8 cellular contexts compared by ENCODE assay signal in the genomic region with DNA sequence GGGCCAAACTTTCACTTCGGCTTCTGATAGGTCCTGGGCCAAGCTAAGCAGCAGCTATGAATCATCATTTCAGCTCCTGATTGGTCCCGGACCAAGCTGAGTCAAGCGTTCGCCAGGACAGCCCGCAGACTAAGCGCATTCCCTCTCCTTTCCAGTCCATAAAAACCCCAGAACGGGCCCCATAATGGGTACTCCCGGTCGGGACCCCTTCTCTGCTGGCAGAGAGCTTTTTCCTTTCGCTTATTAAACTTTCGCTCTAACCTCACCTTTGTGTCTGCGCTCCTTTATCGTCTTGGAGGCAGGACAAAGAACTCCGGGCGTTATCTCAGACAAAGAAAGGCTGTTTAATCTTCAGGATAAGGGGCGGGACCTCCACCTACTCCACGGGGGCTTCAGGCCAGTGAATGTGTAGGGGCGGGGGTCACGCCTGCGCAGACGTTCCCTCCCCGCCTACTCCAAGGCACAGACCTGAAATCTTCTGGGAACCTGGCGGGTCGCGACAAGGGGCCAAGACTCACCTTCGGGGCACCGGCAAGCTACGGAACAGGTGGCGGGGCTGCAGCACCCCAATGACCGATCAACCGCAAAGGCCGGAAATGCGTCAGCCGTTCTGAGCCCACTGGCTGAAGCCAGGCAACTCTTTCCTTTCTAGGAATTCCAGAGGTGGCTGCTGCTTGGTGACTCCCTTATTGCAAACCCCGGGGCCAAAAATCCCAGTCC. TPM values are rescaled to one million over a fixed set of nuclear protein-coding genes. Genes with fewer than 3 reads are reported as not detected.
DNase-seq lines count a peak whose midpoint lies in the region; ATAC-seq and TF ChIP-seq lines count a peak whose summit lies in the region.

Gene ZSCAN31, minus strand, starts transcription at position 585 of the 720 bp plus-strand sequence. CDS start 6,465 bp downstream, outside the sequence.

- H3K4me3 ChIP-seq in ACC112 (ENCODE audit: low read depth, low read length) (peak within 1 kb of the TSS; percentile 83), colonic mucosa (peak within 1 kb of the TSS; percentile 64)

- no peaks in the 10 kb centered on the region for H3K36me3 ChIP-seq in ACC112 (ENCODE audit: insufficient read depth, low read length)
- H3K36me3 ChIP-seq in colonic mucosa: no peaks in the 10 kb centered on the region

- H3K27ac ChIP-seq in ACC112 (ENCODE audit: low read depth, low read length) (peak within 1 kb of the TSS; percentile 69), colonic mucosa (peak within 1 kb of the TSS; percentile 97)

- TF ChIP-seq CTCF in colonic mucosa (IDR thresholded peaks at IDR 0.05): no peak

- H3K4me1 ChIP-seq in ACC112 (ENCODE audit: control insufficient read depth, insufficient read depth, low read length, unreplicated experiment) (peaks cover 7% of the 10 kb centered on the region), colonic mucosa (no peaks in the 10 kb centered on the region)

- H2AFZ ChIP-seq in ACC112 (ENCODE audit: low read length, unreplicated experiment): peak within 1 kb of the TSS; percentile 76

- H3K9me3 ChIP-seq in colonic mucosa: no peaks in the 10 kb centered on the region

- ATAC-seq in GM18907 (IDR thresholded peaks at IDR 0.05; ENCODE audit: unreplicated experiment): peak; percentile 91
- ATAC-seq in HG03135 (IDR thresholded peaks at IDR 0.05; ENCODE audit: unreplicated experiment): peak; percentile 81

- intact Hi-C loops in colonic mucosa (cut with DNase I): no loop called here

- peak; percentile 85 for DNase-seq in NCI-H345 treated with DMSO at 0.1 percent for 48 hours (lab: John Stamatoyannopoulos, UW; ENCODE audit: unreplicated experiment)
- peak; percentile 83 for DNase-seq in activated CD4-positive, alpha-beta T cell treated with anti-CD3 and anti-CD28 coated beads for 48 hours
- DNase-seq in colonic mucosa: peak; percentile 97
- DNase-seq in kidney tubule cell (ENCODE audit: low spot score): peak; percentile 99
- peak; percentile 34 to 55 (median 52) for DNase-seq in stimulated activated CD4-positive, alpha-beta T cell treated with anti-CD3 and anti-CD28 coated beads, Interleukin-1b, Interleukin-23, amount 100 ng/mL, for 24 hours (ENCODE audit: low read depth in 4 of 4, low spot score in 1 of 4)

- no peaks in the 10 kb centered on the region for H3K79me2 ChIP-seq in ACC112 (ENCODE audit: control insufficient read depth, insufficient read depth, low read length, unreplicated experiment)

- H3K27me3 ChIP-seq in ACC112 (ENCODE audit: insufficient read depth, low read length) (peaks cover 3% of the 10 kb centered on the region), colonic mucosa (no peaks in the 10 kb centered on the region)

- peak within 1 kb of the TSS; percentile 88 to 98 for H3K9ac ChIP-seq in colonic mucosa (ENCODE audit: low read depth in 2 of 2, low read length in 2 of 2)

RNA-seq across cellular contexts. Expression of gene ZSCAN31, which starts in this region (rescaled TPM):
- 1 to 10 TPM; 6.6 to 7.0 TPM for total RNA-seq in colonic mucosa

Comparison
In these comparisons a context has a peak if more than half of its experiments do, and no peak if none do; other contexts are left out.
1. Peak in every context shown above with its lines: DNase-seq, ATAC-seq, H3K4me3 ChIP-seq and H3K27ac ChIP-seq.